ENCODE assay signal across 1 cellular context in genomic region chr1:108746382-108747127, GRCh38.
TF ChIP-seq lines count a peak whose summit lies in the region.

A gene with protein sequence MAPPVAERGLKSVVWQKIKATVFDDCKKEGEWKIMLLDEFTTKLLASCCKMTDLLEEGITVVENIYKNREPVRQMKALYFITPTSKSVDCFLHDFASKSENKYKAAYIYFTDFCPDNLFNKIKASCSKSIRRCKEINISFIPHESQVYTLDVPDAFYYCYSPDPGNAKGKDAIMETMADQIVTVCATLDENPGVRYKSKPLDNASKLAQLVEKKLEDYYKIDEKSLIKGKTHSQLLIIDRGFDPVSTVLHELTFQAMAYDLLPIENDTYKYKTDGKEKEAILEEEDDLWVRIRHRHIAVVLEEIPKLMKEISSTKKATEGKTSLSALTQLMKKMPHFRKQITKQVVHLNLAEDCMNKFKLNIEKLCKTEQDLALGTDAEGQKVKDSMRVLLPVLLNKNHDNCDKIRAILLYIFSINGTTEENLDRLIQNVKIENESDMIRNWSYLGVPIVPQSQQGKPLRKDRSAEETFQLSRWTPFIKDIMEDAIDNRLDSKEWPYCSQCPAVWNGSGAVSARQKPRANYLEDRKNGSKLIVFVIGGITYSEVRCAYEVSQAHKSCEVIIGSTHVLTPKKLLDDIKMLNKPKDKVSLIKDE (plus strand): TSS chr1:108746674. CDS start chr1:108746738, 64 bp downstream.

TF ChIP-seq in GM12878, 131 proteins besides CTCF, POLR2A, EP300 and RAD21 (continued from another document and continues in another):
- TF ChIP-seq POLR2AphosphoS5 (IDR thresholded peaks at IDR 0.05; ENCODE audit: low read length) (peak; percentile 97), ZNF687 (IDR thresholded peaks at IDR 0.05) (peak; percentile 97), EGR1 (IDR thresholded peaks at IDR 0.05; ENCODE audit: borderline replicate concordance in 1 of 2, low read depth in 2 of 2, low read length in 2 of 2) (peak in 1 of 2 experiments; percentile 83; a peak in 2 of 3 replicates), RUNX3 (IDR thresholded peaks at IDR 0.05; ENCODE audit: low read length) (peak; percentile 69), NKRF (conservative IDR thresholded peaks at IDR 0.05) (peak; percentile 26; the same call in 1 of the 2 replicates), MTA2 (IDR thresholded peaks at IDR 0.05; ENCODE audit: low read depth) (0 out of 2 replicates have a peak, but pooled peaks have one; percentile 36), SRF (IDR thresholded peaks at IDR 0.05; ENCODE audit: low read depth in 2 of 2, low read length in 2 of 2) (no peak), RELA (IDR thresholded peaks at IDR 0.05; ENCODE audit: borderline replicate concordance, partially characterized antibody) (peak; percentile 95), SMAD1 (IDR thresholded peaks at IDR 0.05; ENCODE audit: low read depth, partially characterized antibody) (peak; percentile 79), ZSCAN29 (IDR thresholded peaks at IDR 0.05) (no peak), HDAC6 (IDR thresholded peaks at IDR 0.05; ENCODE audit: unreplicated experiment) (no peak), ATF7 (IDR thresholded peaks at IDR 0.05; ENCODE audit: low read depth) (peak; percentile 98), SMAD5 (IDR thresholded peaks at IDR 0.05; ENCODE audit: low read depth) (peak; percentile 93; the same call in 1 of the 2 replicates), CHD2 (IDR thresholded peaks at IDR 0.05; ENCODE audit: borderline replicate concordance, low read depth, low read length) (peak; percentile 73; the same call in 1 of the 2 replicates), JUND (IDR thresholded peaks at IDR 0.05; ENCODE audit: low read depth, low read length) (0 out of 2 replicates have a peak, but pooled peaks have one; percentile 65), GATAD2B (conservative IDR thresholded peaks at IDR 0.05; ENCODE audit: low read depth) (0 out of 2 replicates have a peak, but pooled peaks have one; percentile 77), CBFB (IDR thresholded peaks at IDR 0.05; ENCODE audit: low read depth) (peak; percentile 80; the same call in 1 of the 2 replicates), SREBF1 (IDR thresholded peaks at IDR 0.05; ENCODE audit: low read length) (no peak), YBX1 (IDR thresholded peaks at IDR 0.05) (no peak), SMC3 (IDR thresholded peaks at IDR 0.05; ENCODE audit: borderline replicate concordance, low read length) (peak; percentile 28; the same call in 1 of the 2 replicates), TCF12 (IDR thresholded peaks at IDR 0.05; ENCODE audit: low read depth, low read length) (peak; percentile 64), IRF4 (IDR thresholded peaks at IDR 0.05; ENCODE audit: low read depth, low read length) (peak; percentile 20; the same call in 1 of the 2 replicates), NBN (IDR thresholded peaks at IDR 0.05) (peak; percentile 100), FOXK2 (IDR thresholded peaks at IDR 0.05) (no peak), BCL11A (IDR thresholded peaks at IDR 0.05; ENCODE audit: low read depth, low read length) (no peak), SMARCA5 (IDR thresholded peaks at IDR 0.05) (peak; percentile 41; the same call in 1 of the 2 replicates), ZNF217 (IDR thresholded peaks at IDR 0.05) (no peak; the same call in 1 of the 2 replicates), DPF2 (IDR thresholded peaks at IDR 0.05) (peak; percentile 72; the same call in 1 of the 2 replicates), PAX5 (IDR thresholded peaks at IDR 0.05; ENCODE audit: borderline replicate concordance, low read depth, low read length) (0 out of 2 replicates have a peak, but pooled peaks have one; percentile 3), POU2F2 (IDR thresholded peaks at IDR 0.05; ENCODE audit: borderline replicate concordance, low read depth, low read length) (peak; percentile 79; the same call in 2 of the 3 replicates), ZNF622 (IDR thresholded peaks at IDR 0.05) (no peak), BHLHE40 (IDR thresholded peaks at IDR 0.05; ENCODE audit: borderline replicate concordance in 1 of 2, low read depth in 2 of 2, low read length in 1 of 2) (peak in 1 of 2 experiments; percentile 54; a peak in 3 of 4 replicates), KLF5 (IDR thresholded peaks at IDR 0.05; ENCODE audit: partially characterized antibody) (no peak), SIN3A (IDR thresholded peaks at IDR 0.05; ENCODE audit: low read depth, low read length) (peak; percentile 17; the same call in 1 of the 2 replicates), E2F8 (IDR thresholded peaks at IDR 0.05; ENCODE audit: low read depth, partially characterized antibody) (no peak), PML (IDR thresholded peaks at IDR 0.05; ENCODE audit: low read length) (peak; percentile 94), EED (IDR thresholded peaks at IDR 0.05; ENCODE audit: low read depth) (peak; percentile 53; the same call in 1 of the 2 replicates), MLLT1 (IDR thresholded peaks at IDR 0.05) (peak; percentile 87)
- TF ChIP-seq, protein P1, sequence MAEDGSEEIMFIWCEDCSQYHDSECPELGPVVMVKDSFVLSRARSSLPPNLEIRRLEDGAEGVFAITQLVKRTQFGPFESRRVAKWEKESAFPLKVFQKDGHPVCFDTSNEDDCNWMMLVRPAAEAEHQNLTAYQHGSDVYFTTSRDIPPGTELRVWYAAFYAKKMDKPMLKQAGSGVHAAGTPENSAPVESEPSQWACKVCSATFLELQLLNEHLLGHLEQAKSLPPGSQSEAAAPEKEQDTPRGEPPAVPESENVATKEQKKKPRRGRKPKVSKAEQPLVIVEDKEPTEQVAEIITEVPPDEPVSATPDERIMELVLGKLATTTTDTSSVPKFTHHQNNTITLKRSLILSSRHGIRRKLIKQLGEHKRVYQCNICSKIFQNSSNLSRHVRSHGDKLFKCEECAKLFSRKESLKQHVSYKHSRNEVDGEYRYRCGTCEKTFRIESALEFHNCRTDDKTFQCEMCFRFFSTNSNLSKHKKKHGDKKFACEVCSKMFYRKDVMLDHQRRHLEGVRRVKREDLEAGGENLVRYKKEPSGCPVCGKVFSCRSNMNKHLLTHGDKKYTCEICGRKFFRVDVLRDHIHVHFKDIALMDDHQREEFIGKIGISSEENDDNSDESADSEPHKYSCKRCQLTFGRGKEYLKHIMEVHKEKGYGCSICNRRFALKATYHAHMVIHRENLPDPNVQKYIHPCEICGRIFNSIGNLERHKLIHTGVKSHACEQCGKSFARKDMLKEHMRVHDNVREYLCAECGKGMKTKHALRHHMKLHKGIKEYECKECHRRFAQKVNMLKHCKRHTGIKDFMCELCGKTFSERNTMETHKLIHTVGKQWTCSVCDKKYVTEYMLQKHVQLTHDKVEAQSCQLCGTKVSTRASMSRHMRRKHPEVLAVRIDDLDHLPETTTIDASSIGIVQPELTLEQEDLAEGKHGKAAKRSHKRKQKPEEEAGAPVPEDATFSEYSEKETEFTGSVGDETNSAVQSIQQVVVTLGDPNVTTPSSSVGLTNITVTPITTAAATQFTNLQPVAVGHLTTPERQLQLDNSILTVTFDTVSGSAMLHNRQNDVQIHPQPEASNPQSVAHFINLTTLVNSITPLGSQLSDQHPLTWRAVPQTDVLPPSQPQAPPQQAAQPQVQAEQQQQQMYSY (CRISPR knock-in tag; IDR thresholded peaks at IDR 0.05), result no peak
- TF ChIP-seq, protein P2, sequence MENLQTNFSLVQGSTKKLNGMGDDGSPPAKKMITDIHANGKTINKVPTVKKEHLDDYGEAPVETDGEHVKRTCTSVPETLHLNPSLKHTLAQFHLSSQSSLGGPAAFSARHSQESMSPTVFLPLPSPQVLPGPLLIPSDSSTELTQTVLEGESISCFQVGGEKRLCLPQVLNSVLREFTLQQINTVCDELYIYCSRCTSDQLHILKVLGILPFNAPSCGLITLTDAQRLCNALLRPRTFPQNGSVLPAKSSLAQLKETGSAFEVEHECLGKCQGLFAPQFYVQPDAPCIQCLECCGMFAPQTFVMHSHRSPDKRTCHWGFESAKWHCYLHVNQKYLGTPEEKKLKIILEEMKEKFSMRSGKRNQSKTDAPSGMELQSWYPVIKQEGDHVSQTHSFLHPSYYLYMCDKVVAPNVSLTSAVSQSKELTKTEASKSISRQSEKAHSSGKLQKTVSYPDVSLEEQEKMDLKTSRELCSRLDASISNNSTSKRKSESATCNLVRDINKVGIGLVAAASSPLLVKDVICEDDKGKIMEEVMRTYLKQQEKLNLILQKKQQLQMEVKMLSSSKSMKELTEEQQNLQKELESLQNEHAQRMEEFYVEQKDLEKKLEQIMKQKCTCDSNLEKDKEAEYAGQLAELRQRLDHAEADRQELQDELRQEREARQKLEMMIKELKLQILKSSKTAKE (IDR thresholded peaks at IDR 0.05; ENCODE audit: low read depth, poor library complexity, severe bottlenecking), result peak; percentile 44
- TF ChIP-seq, protein P3, sequence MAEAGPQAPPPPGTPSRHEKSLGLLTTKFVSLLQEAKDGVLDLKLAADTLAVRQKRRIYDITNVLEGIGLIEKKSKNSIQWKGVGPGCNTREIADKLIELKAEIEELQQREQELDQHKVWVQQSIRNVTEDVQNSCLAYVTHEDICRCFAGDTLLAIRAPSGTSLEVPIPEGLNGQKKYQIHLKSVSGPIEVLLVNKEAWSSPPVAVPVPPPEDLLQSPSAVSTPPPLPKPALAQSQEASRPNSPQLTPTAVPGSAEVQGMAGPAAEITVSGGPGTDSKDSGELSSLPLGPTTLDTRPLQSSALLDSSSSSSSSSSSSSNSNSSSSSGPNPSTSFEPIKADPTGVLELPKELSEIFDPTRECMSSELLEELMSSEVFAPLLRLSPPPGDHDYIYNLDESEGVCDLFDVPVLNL (IDR thresholded peaks at IDR 0.05; ENCODE audit: low read depth, low read length), result no peak
